ENCODE assay signal across 8 cellular contexts in genomic region chr5:72066658-72067057, GRCh38. TPM values are rescaled to one million over a fixed set of nuclear protein-coding genes. Genes with fewer than 3 reads are reported as not detected.
A peak's percentile ranks its signal among the peaks of the same experiment; 100 is the strongest.
DNase-seq lines count a peak whose midpoint lies in the region; ATAC-seq and TF ChIP-seq lines count a peak whose summit lies in the region.
"Had no signal": no experiment of that assay in that cellular context is flagged by ENCODE, and none has a peak within 500 bp of the region (broad histone marks: within the 10 kb centered on the region; RNA-seq: fewer than 3 reads in every experiment).

No MANE protein-coding gene starts in this region.

- no peak overlapping the region for H4K5ac ChIP-seq in H9 (ENCODE audit: insufficient read length, low read depth, low read length)

- no peaks in the 10 kb centered on the region for H3K27me3 ChIP-seq in H9 (ENCODE audit: insufficient read depth, low read length)
- peaks cover 3% of the 10 kb centered on the region for H3K27me3 ChIP-seq in fibroblast of lung (ENCODE audit: control insufficient read depth, insufficient read depth, low read length)
- H3K27me3 ChIP-seq in skeletal muscle satellite cell (ENCODE audit: control insufficient read depth, insufficient read depth, low read length): peaks cover 18% of the 10 kb centered on the region

- no peaks in the 10 kb centered on the region for H3K23me2 ChIP-seq in H9 (ENCODE audit: insufficient read length, low read depth, low read length, poor library complexity, severe bottlenecking)

- H3K4me2 ChIP-seq in H9 (ENCODE audit: insufficient read depth, insufficient read length, low read length): no peak overlapping the region
- no peak overlapping the region for H3K4me2 ChIP-seq in fibroblast of lung (ENCODE audit: extremely low read depth, insufficient read depth, low read length)
- peak overlapping the region; percentile 29 for H3K4me2 ChIP-seq in skeletal muscle satellite cell (ENCODE audit: low read length)
- H3K4me2 ChIP-seq: KMS-11 had no signal

- H3K4me3 ChIP-seq in fibroblast of lung (replicated peaks in 1 of 4; ENCODE audit: control extremely low read depth in 1 of 4, insufficient read depth in 1 of 4, low read depth in 3 of 4, low read length in 4 of 4): no peak overlapping the region
- H3K4me3 ChIP-seq in skeletal muscle satellite cell (ENCODE audit: low read length): no peak overlapping the region

- H3K27ac ChIP-seq in H9 (ENCODE audit: insufficient read length, low read depth, low read length) (no peak overlapping the region), fibroblast of lung (ENCODE audit: insufficient read depth, low read length) (no peak overlapping the region)
- H3K27ac ChIP-seq: KMS-11 had no signal

- H4K20me1 ChIP-seq in H9 (ENCODE audit: control insufficient read depth, insufficient read depth, insufficient read length): no peaks in the 10 kb centered on the region
- no peaks in the 10 kb centered on the region for H4K20me1 ChIP-seq in fibroblast of lung (ENCODE audit: control insufficient read depth, extremely low read depth, insufficient read depth, low read length)

- no peak overlapping the region for H2BK20ac ChIP-seq in H9 (ENCODE audit: low read depth, low read length, poor library complexity, severe bottlenecking)

- H3K4me1 ChIP-seq in H9 (ENCODE audit: insufficient read depth, low read length): peaks cover 22% of the 10 kb centered on the region; the same call in 1 of the 2 replicates
- H3K4me1 ChIP-seq in fibroblast of lung (ENCODE audit: control insufficient read depth, extremely low read depth, insufficient read depth, low read length): peaks cover 17% of the 10 kb centered on the region
- peaks cover 15% of the 10 kb centered on the region for H3K4me1 ChIP-seq in skeletal muscle satellite cell (ENCODE audit: control insufficient read depth, insufficient read depth, low read length)

- no peaks in the 10 kb centered on the region; the same call in 1 of the 2 replicates for H3K27me3 Mint-ChIP-seq in H9 (ENCODE audit: low read depth)

- no peaks in the 10 kb centered on the region for H3K36me3 Mint-ChIP-seq in H9 (ENCODE audit: insufficient read depth in 1 of 3, low read depth in 3 of 3)

- H3K9me3 ChIP-seq in H9 (ENCODE audit: control insufficient read depth, low read depth, low read length): no peaks in the 10 kb centered on the region
- H3K9me3 ChIP-seq in fibroblast of lung (ENCODE audit: control insufficient read depth, insufficient read depth, low read depth, low read length): no peaks in the 10 kb centered on the region
- H3K9me3 ChIP-seq in skeletal muscle satellite cell (replicated peaks; ENCODE audit: low read length): no peaks in the 10 kb centered on the region

- H3K4me3 Mint-ChIP-seq in H9: no peak overlapping the region; a peak in 1 of 5 replicates

- no peak overlapping the region for H2BK12ac ChIP-seq in H9 (ENCODE audit: insufficient read length, low read depth, low read length)

- no peak overlapping the region for H2BK15ac ChIP-seq in H9 (ENCODE audit: low read depth, low read length)

- H3K27ac Mint-ChIP-seq in H9: peak overlapping the region in 2 of 3 experiments; percentile 13 to 56; a peak in 2 of 7 replicates

- DNase-seq in H9 (no peak), RPMI7951 (ENCODE audit: low read depth) (peak; percentile 77), fibroblast of lung (ENCODE audit: low read depth in 2 of 2) (peak; percentile 68 to 97), OCI-M2 (lab: John Stamatoyannopoulos, UW; ENCODE audit: unreplicated experiment) (no peak)

- H3K14ac ChIP-seq in H9 (ENCODE audit: insufficient read depth, low read length): no peak overlapping the region

- H3K79me1 ChIP-seq in H9 (ENCODE audit: insufficient read depth, low read depth, low read length, poor library complexity, severe bottlenecking): no peaks in the 10 kb centered on the region

- WGBS in H9 (ENCODE audit: extremely low coverage, insufficient read length, low lambda C conversion rate): no CpG with 5 or more reads among the region's 3 CpGs

- H3K36me3 ChIP-seq in fibroblast of lung (ENCODE audit: control insufficient read depth, insufficient read depth, low read length): no peaks in the 10 kb centered on the region
- no peaks in the 10 kb centered on the region for H3K36me3 ChIP-seq in skeletal muscle satellite cell (ENCODE audit: insufficient read depth, low read length)

- ATAC-seq in HG03175 (IDR thresholded peaks at IDR 0.05; ENCODE audit: unreplicated experiment) (no peak), GM21619 (IDR thresholded peaks at IDR 0.05; ENCODE audit: unreplicated experiment) (no peak)

- no peak overlapping the region for H3K18ac ChIP-seq in H9 (ENCODE audit: insufficient read length, low read depth, low read length)

- H4K91ac ChIP-seq in H9 (ENCODE audit: insufficient read length, low read depth, low read length): no peak overlapping the region

- no peak overlapping the region for H2AK5ac ChIP-seq in H9 (ENCODE audit: insufficient read length, low read length)

- H2BK5ac ChIP-seq in H9 (ENCODE audit: insufficient read length, low read length): no peak overlapping the region

- H3K4me1 Mint-ChIP-seq in H9: peaks cover 49 to 64% of the 10 kb centered on the region in 2 experiments

- no peak overlapping the region for H2BK120ac ChIP-seq in H9 (ENCODE audit: low read depth, low read length, poor library complexity, severe bottlenecking)

- no peak overlapping the region for H3T11ph ChIP-seq in H9 (ENCODE audit: low read length)

- H3K9ac ChIP-seq in H9 (ENCODE audit: extremely low read depth, insufficient read length, low read length) (no peak overlapping the region), fibroblast of lung (ENCODE audit: insufficient read depth, low read length) (no peak overlapping the region), skeletal muscle satellite cell (ENCODE audit: low read depth, low read length) (no peak overlapping the region)
- H3K9ac ChIP-seq: KMS-11 had no signal

- H3K4ac ChIP-seq in H9 (ENCODE audit: low read depth, low read length): no peak overlapping the region

- H4K8ac ChIP-seq in H9 (replicated peaks; ENCODE audit: insufficient read length, low read depth, low read length): no peak overlapping the region

- H2AFZ ChIP-seq in H9 (ENCODE audit: low read length): no peak overlapping the region
- H2AFZ ChIP-seq in fibroblast of lung (ENCODE audit: low read length): no peak overlapping the region

- no peak overlapping the region for H3K56ac ChIP-seq in H9 (ENCODE audit: insufficient read length, low read depth, low read length)

- TF ChIP-seq CTCF in H9 (conservative IDR thresholded peaks at IDR 0.05) (no peak), fibroblast of lung (conservative IDR thresholded peaks at IDR 0.05 in 1 of 2, IDR thresholded peaks at IDR 0.05 in 1 of 2; ENCODE audit: low read depth in 1 of 2, low read length in 2 of 2) (no peak)

- no peaks in the 10 kb centered on the region; a peak in 2 of 5 replicates for H3K9me3 Mint-ChIP-seq in H9

- H3K79me2 ChIP-seq in H9 (ENCODE audit: insufficient read depth, low read length) (no peaks in the 10 kb centered on the region), fibroblast of lung (ENCODE audit: control insufficient read depth, insufficient read depth, low read length) (no peaks in the 10 kb centered on the region)

- no peak overlapping the region for H3K23ac ChIP-seq in H9 (ENCODE audit: insufficient read length, low read depth, low read length)

RNA-seq across cellular contexts. Expression of gene MAP1B, which starts 40.6 kb away (rescaled TPM):
- total RNA-seq in H9 (2021) (67.1 and 67.5 TPM in 2 replicates), fibroblast of lung (44.9 and 83.4 TPM in 2 replicates)
- 26.4 and 35.8 TPM in 2 replicates for total RNA-seq in RPMI7951 (2014; rRNA removed; shearing (Covaris generic))
- polyA plus RNA-seq in fibroblast of lung: 84.4 and 109 TPM in 2 replicates
- 56.7 and 103 TPM in 2 replicates for polyA plus RNA-seq in fibroblast of lung (2012)
- 178 and 206 TPM in 2 replicates for polyA minus RNA-seq in fibroblast of lung (ENCODE audit: low replicate concordance)
- 197 and 223 TPM in 2 replicates for total RNA-seq in skeletal muscle satellite cell (2012; rRNA removed)

Comparison
In these comparisons a context has a peak if more than half of its experiments do, and no peak if none do; other contexts are left out.
1. DNase-seq: peak in RPMI7951 (single experiment) and fibroblast of lung (2 of 2); none in H9 (single experiment) and OCI-M2 (single experiment).